Comparison of ENCODE assay signal across 9 cellular contexts in the genomic region with DNA sequence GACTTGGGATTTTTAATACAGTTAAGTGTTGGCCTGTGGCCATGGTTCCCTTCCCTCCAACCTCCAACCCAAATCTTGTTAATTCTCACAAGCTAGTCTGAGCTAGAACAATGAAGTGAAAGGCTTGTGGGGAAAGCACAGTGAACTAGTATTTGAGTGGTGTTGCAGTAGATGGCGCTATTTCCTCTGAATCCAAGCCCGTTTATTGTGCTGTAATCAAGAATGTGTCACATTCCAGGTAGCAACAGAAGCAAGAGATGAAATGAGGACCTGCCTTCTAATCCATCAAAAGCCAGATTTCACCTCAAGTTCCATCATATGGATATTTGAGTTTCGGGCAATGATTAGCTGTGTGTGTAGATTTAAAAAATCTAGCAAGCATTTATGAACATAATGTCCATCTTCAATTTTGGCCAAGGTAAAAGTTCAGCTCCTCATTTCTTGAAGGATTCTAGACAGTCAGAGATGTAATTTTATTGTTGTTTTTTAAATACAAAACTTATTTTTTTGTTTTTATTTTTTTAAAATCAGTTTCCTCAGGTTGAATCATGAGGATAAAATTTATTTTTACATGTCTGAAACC.
DNase-seq lines count a peak whose midpoint lies in the region; ATAC-seq, FAIRE-seq and TF ChIP-seq lines count a peak whose summit lies in the region.
"Had no signal": no experiment of that assay in that cellular context is flagged by ENCODE, and none has a peak within 500 bp of the region (broad histone marks: within the 10 kb centered on the region; RNA-seq: fewer than 3 reads in every experiment).

No MANE protein-coding gene starts in this region.

- no peaks in the 10 kb centered on the region for H3K4me1 ChIP-seq in smooth muscle cell (ENCODE audit: low read depth)

- H3F3A ChIP-seq in smooth muscle cell (ENCODE audit: low read depth) = no peaks in the 10 kb centered on the region

- no peaks in the 10 kb centered on the region for H4K20me1 ChIP-seq in smooth muscle cell (ENCODE audit: low read depth)

- no peak for TF ChIP-seq POLR2A in GM12891 (IDR thresholded peaks at IDR 0.05; ENCODE audit: low read depth, low read length)

- no peak overlapping the region for H3K4me3 Mint-ChIP-seq in glutamatergic neuron (ENCODE audit: unreplicated experiment)
- H3K4me3 Mint-ChIP-seq: dendritic cell treated with granulocyte-macrophage colony-stimulating factor and Interleukin-4, amounts not matched to agents 40 ng/mL and 50 ng/mL, for 4 days had no signal

- ATAC-seq in GM18870 (IDR thresholded peaks at IDR 0.05; ENCODE audit: unreplicated experiment) = no peak
- no peak for ATAC-seq in HG02763 (IDR thresholded peaks at IDR 0.05; ENCODE audit: unreplicated experiment)

- H3K4me1 Mint-ChIP-seq in glutamatergic neuron (ENCODE audit: low read depth, unreplicated experiment) = peaks cover 6% of the 10 kb centered on the region

- H2AFZ ChIP-seq in smooth muscle cell (ENCODE audit: low read depth) = no peak overlapping the region

- H3K36me3 ChIP-seq in smooth muscle cell (ENCODE audit: low read depth) = no peaks in the 10 kb centered on the region

- WGBS in smooth muscle cell (ENCODE audit: low lambda C conversion rate) = 22% methylated on average over 3 of the region's 3 CpGs

- no peak overlapping the region for H3K9ac ChIP-seq in smooth muscle cell (ENCODE audit: low read depth)

- no peaks in the 10 kb centered on the region for H3K79me2 ChIP-seq in smooth muscle cell (ENCODE audit: low read depth)

- no peak overlapping the region for H3K4me2 ChIP-seq in smooth muscle cell

- H3K4me3 ChIP-seq in AG04449 (ENCODE audit: low read depth, low read length) (no peak overlapping the region), smooth muscle cell (no peak overlapping the region)

- peak; percentile 25 for TF ChIP-seq CTCF in AG04449 (IDR thresholded peaks at IDR 0.05; ENCODE audit: insufficient read depth, low read length, missing control alignments)
- TF ChIP-seq CTCF in glutamatergic neuron (IDR thresholded peaks at IDR 0.05; ENCODE audit: partially characterized antibody, unreplicated experiment) = peak; percentile 59
- TF ChIP-seq CTCF in smooth muscle cell (IDR thresholded peaks at IDR 0.05; ENCODE audit: borderline replicate concordance, insufficient read depth, poor library complexity, severe bottlenecking) = peak; percentile 70

- H3K27me3 Mint-ChIP-seq in glutamatergic neuron (ENCODE audit: unreplicated experiment) = no peaks in the 10 kb centered on the region

- no peaks in the 10 kb centered on the region for H3K36me3 Mint-ChIP-seq in glutamatergic neuron (ENCODE audit: unreplicated experiment)

- POLR2A ChIA-PET in AG04449 (lab: Yijun Ruan, JAX) = interaction anchor here (0.6 kb wide), 1 partner anchor 684 kb away, joined by 4 read pairs; no protein-coding TSS in a partner anchor

- no peak overlapping the region for H3K27ac ChIP-seq in smooth muscle cell (ENCODE audit: low read depth)

- CTCF ChIA-PET in AG04449 (lab: Yijun Ruan, JAX) = interaction anchor here (0.7 to 1.2 kb wide), 4 partner anchors 9 to 90 kb away, joined by 3 to 4 read pairs (median 3); no protein-coding TSS in a partner anchor

- peak; percentile 77 for FAIRE-seq in GM12891 (lab: Jason Lieb, UNC)

- DNase-seq in AG04449 (ENCODE audit: low read depth, low spot score) (no peak), GM12891 (ENCODE audit: insufficient read length, low spot score) (no peak), NCI-H128 (lab: John Stamatoyannopoulos, UW; ENCODE audit: unreplicated experiment) (peak; percentile 8), SKM-1 (lab: John Stamatoyannopoulos, UW; ENCODE audit: unreplicated experiment) (peak; percentile 20), glutamatergic neuron (no peak), smooth muscle cell (lab: John Stamatoyannopoulos, UW; ENCODE audit: unreplicated experiment) (no peak)

- peaks cover 16% of the 10 kb centered on the region for H3K27me3 ChIP-seq in smooth muscle cell (ENCODE audit: low read depth)

- no peak overlapping the region for H3K27ac Mint-ChIP-seq in glutamatergic neuron (ENCODE audit: unreplicated experiment)
- H3K27ac Mint-ChIP-seq: dendritic cell treated with granulocyte-macrophage colony-stimulating factor and Interleukin-4, amounts not matched to agents 40 ng/mL and 50 ng/mL, for 4 days had no signal

- H3K9me3 Mint-ChIP-seq in glutamatergic neuron (ENCODE audit: unreplicated experiment) = peaks cover 3% of the 10 kb centered on the region
- H3K9me3 Mint-ChIP-seq: dendritic cell treated with granulocyte-macrophage colony-stimulating factor and Interleukin-4, amounts not matched to agents 40 ng/mL and 50 ng/mL, for 4 days had no signal

- H3K9me3 ChIP-seq in smooth muscle cell (replicated peaks; ENCODE audit: low read depth) = no peaks in the 10 kb centered on the region

TF ChIP-seq in GM12891, 5 proteins besides CTCF, POLR2A, EP300 and RAD21:
- TF ChIP-seq PAX5 (IDR thresholded peaks at IDR 0.05; ENCODE audit: insufficient read depth, low read length, severe bottlenecking) = no peak
- TF ChIP-seq SPI1 (IDR thresholded peaks at IDR 0.05; ENCODE audit: low read depth, low read length) = no peak
- TF ChIP-seq POU2F2 (IDR thresholded peaks at IDR 0.05; ENCODE audit: low read depth, low read length) = no peak
- TF ChIP-seq POLR2AphosphoS5 (IDR thresholded peaks at IDR 0.05; ENCODE audit: low read depth, low read length) = no peak
- TF ChIP-seq TAF1 (IDR thresholded peaks at IDR 0.05; ENCODE audit: low read depth, low read length) = no peak

Comparison
In these comparisons a context has a peak if more than half of its experiments do, and no peak if none do; other contexts are left out.
1. DNase-seq: peak in NCI-H128 (single experiment) and SKM-1 (single experiment); none in AG04449 (single experiment), GM12891 (single experiment), glutamatergic neuron (single experiment) and smooth muscle cell (single experiment).
2. Peak in every context shown above with its lines, with median percentiles within 50 percentile points of each other: CTCF ChIP-seq.